Comparison of ENCODE assay signal across 8 cellular contexts in genomic region chr17:55264640-55265298, GRCh38.
DNase-seq lines count a peak whose midpoint lies in the region; ATAC-seq and TF ChIP-seq lines count a peak whose summit lies in the region.

TSS of gene HLF (plus strand) at chr17:55264960. CDS start at chr17:55265485, 525 bp downstream.

- TF ChIP-seq CTCF in GM12864 (IDR thresholded peaks at IDR 0.05; ENCODE audit: low read depth, low read length, missing control alignments): no peak

- peak within 1 kb of the TSS; percentile 28; the same call in 1 of the 2 replicates for H3K4me3 ChIP-seq in GM12864 (ENCODE audit: low read depth, low read length)

- peak; percentile 22 for DNase-seq in GM12864 (ENCODE audit: low read depth)
- peak; percentile 7 for DNase-seq in NCI-H1417 treated with DMSO at 0.1 percent for 48 hours (lab: John Stamatoyannopoulos, UW)
- DNase-seq in central memory CD4-positive, alpha-beta T cell: peak; percentile 80
- peak; percentile 61 for DNase-seq in iris pigment epithelial cell (ENCODE audit: low read depth)
- DNase-seq in smooth muscle cell of the brain vasculature (ENCODE audit: low read depth, low spot score): peak; percentile 15
- DNase-seq in cortex of kidney (lab: John Stamatoyannopoulos, UW): no peak

- peak; percentile 98 for ATAC-seq in HG02759 (IDR thresholded peaks at IDR 0.05; ENCODE audit: unreplicated experiment)
- peak; percentile 93 to 95 for ATAC-seq in activated CD4-positive, CD25-positive, alpha-beta regulatory T cell treated with anti-CD3 and anti-CD28 coated beads, Interleukin-2, amount 50 U/mL, for 24 hours
